Comparison of ENCODE assay signal across 20 cellular contexts in genomic region chr2:182836451-182836850, GRCh38. TPM values are rescaled to one million over a fixed set of nuclear protein-coding genes. Genes with fewer than 3 reads are reported as not detected.
"Had no signal": no experiment of that assay in that cellular context is flagged by ENCODE, and none has a peak within 500 bp of the region (broad histone marks: within the 10 kb centered on the region; RNA-seq: fewer than 3 reads in every experiment).

No MANE protein-coding gene starts in this region.

- H3K36me3 Mint-ChIP-seq: mesothelial cell of epicardium, naive B cell had no signal

- H3K9me3 Mint-ChIP-seq: effector memory CD8-positive, alpha-beta T cell; mesothelial cell of epicardium; naive B cell; stimulated activated naive CD8-positive, alpha-beta T cell treated with anti-CD3 and anti-CD28 coated beads, Interleukin-15, amount 100 ng/mL, for 72 hours had no signal

- DNase-seq: cortex of kidney; effector memory CD8-positive, alpha-beta T cell; erythroblast; esophagus squamous epithelium; heart left ventricle; hippocampal formation; left cardiac atrium; left lung; mucosa of descending colon; naive B cell; stimulated activated CD4-positive, alpha-beta T cell treated with anti-CD3 and anti-CD28 coated beads, Interleukin-12 subunit alpha, Interleukin-12 subunit beta, amount 100 ng/mL, for 4 hours; stimulated activated CD4-positive, alpha-beta T cell treated with anti-CD3 and anti-CD28 coated beads, Interleukin-1b, Interleukin-23, amount 100 ng/mL, for 48 hours; stimulated activated CD4-positive, alpha-beta T cell treated with anti-CD3 and anti-CD28 coated beads, Interleukin-4, amount 100 ng/mL, for 1 hour; stimulated activated CD8-positive, alpha-beta memory T cell treated with anti-CD3 and anti-CD28 coated beads, Interleukin-4, amount 100 ng/mL, for 48 hours; stimulated activated naive CD4-positive, alpha-beta T cell; stimulated activated naive CD8-positive, alpha-beta T cell treated with anti-CD3 and anti-CD28 coated beads, Interleukin-15, amount 100 ng/mL, for 72 hours; thyroid gland; trophoblast cell had no signal

- H3K4me3 Mint-ChIP-seq: effector memory CD8-positive, alpha-beta T cell; mesothelial cell of epicardium; naive B cell; stimulated activated naive CD8-positive, alpha-beta T cell treated with anti-CD3 and anti-CD28 coated beads, Interleukin-15, amount 100 ng/mL, for 72 hours had no signal

- H3K27ac Mint-ChIP-seq: effector memory CD8-positive, alpha-beta T cell; mesothelial cell of epicardium; naive B cell; stimulated activated naive CD8-positive, alpha-beta T cell treated with anti-CD3 and anti-CD28 coated beads, Interleukin-15, amount 100 ng/mL, for 72 hours had no signal

- H3K4me1 Mint-ChIP-seq: naive B cell; stimulated activated naive CD8-positive, alpha-beta T cell treated with anti-CD3 and anti-CD28 coated beads, Interleukin-15, amount 100 ng/mL, for 72 hours had no signal

RNA-seq across cellular contexts. Expression of gene FRZB, which starts 30.0 kb away (rescaled TPM):
- total RNA-seq: foreskin keratinocyte had no signal
